In genomic region chr6:18019539-18020534, GRCh38 we compare ENCODE assay signal across 20 cellular contexts. TPM values are rescaled to one million over a fixed set of nuclear protein-coding genes. Genes with fewer than 3 reads are reported as not detected.
A peak's percentile ranks its signal among the peaks of the same experiment; 100 is the strongest.
DNase-seq lines count a peak whose midpoint lies in the region; ATAC-seq, FAIRE-seq and TF ChIP-seq lines count a peak whose summit lies in the region.
"Had no signal": no experiment of that assay in that cellular context is flagged by ENCODE, and none has a peak within 500 bp of the region (broad histone marks: within the 10 kb centered on the region; RNA-seq: fewer than 3 reads in every experiment).

No MANE protein-coding gene starts in this region.

- H3K36me3 ChIP-seq in K562 (ENCODE audit: control insufficient read depth, insufficient read depth, low read length) (no peaks in the 10 kb centered on the region), lung (ENCODE audit: control insufficient read depth in 2 of 2, insufficient read depth in 2 of 2, low read length in 2 of 2) (no peaks in the 10 kb centered on the region), thoracic aorta (no peaks in the 10 kb centered on the region), sigmoid colon (no peaks in the 10 kb centered on the region)

- H3K4me3 ChIP-seq in K562: no peak overlapping the region
- peak overlapping the region; percentile 14 for H3K4me3 ChIP-seq in fibroblast of pulmonary artery (replicated peaks; ENCODE audit: low read depth, low read length)
- H3K4me3 ChIP-seq in lung: peak overlapping the region; percentile 24
- peak overlapping the region; percentile 48 for H3K4me3 ChIP-seq in thoracic aorta
- peak overlapping the region in 2 of 4 donors; percentile 18 to 40 for H3K4me3 ChIP-seq in sigmoid colon
- H3K4me3 ChIP-seq: skin epidermis had no signal

- H4K20me1 ChIP-seq in K562 (replicated peaks; ENCODE audit: control insufficient read depth, insufficient read depth, low read length): no peaks in the 10 kb centered on the region

- H3K27me3 ChIP-seq in K562 (ENCODE audit: control insufficient read depth in 2 of 2, insufficient read depth in 2 of 2, low read length in 2 of 2) (no peaks in the 10 kb centered on the region), lung (ENCODE audit: control insufficient read depth, insufficient read depth) (no peaks in the 10 kb centered on the region), thoracic aorta (replicated peaks; ENCODE audit: insufficient read depth) (no peaks in the 10 kb centered on the region), sigmoid colon (no peaks in the 10 kb centered on the region)

- H3K79me2 ChIP-seq in K562 (ENCODE audit: control insufficient read depth, insufficient read depth, low read length): no peaks in the 10 kb centered on the region

- ATAC-seq in K562 (no peak), lung (ENCODE audit: insufficient read depth, low FRiP score) (peak; percentile 11), thoracic aorta (ENCODE audit: insufficient number of reproducible peaks, low FRiP score, low read depth) (no peak)
- ATAC-seq: activated T-cell treated with anti-CD3 and anti-CD28 coated beads, Interleukin-2, amount 50 U/mL, for 4 hours had no signal

- no peak for TF ChIP-seq CTCF in K562 (IDR thresholded peaks at IDR 0.05 in 2 of 3, conservative IDR thresholded peaks at IDR 0.05 in 1 of 3; ENCODE audit: insufficient read depth in 2 of 3, low read depth in 1 of 3, low read length in 3 of 3)
- no peak for TF ChIP-seq CTCF in fibroblast of pulmonary artery (IDR thresholded peaks at IDR 0.05; ENCODE audit: low read length, missing control alignments)
- no peak for TF ChIP-seq CTCF in lung (IDR thresholded peaks at IDR 0.05; ENCODE audit: control extremely low read depth, extremely low read depth)
- no peak for TF ChIP-seq CTCF in thoracic aorta (IDR thresholded peaks at IDR 0.05)
- TF ChIP-seq CTCF in sigmoid colon (IDR thresholded peaks at IDR 0.05): no peak

- POLR2A ChIA-PET in K562 (lab: Yijun Ruan, JAX): interaction anchor here (0.6 to 1.5 kb wide), 4 partner anchors 9 to 298 kb away, joined by 3 to 7 read pairs (median 4); no protein-coding TSS in a partner anchor

- FAIRE-seq in K562 (lab: Jason Lieb, UNC): no peak

- H3K9ac ChIP-seq in K562 (ENCODE audit: insufficient read depth in 1 of 2, low read depth in 2 of 2, low read length in 2 of 2): no peak overlapping the region

- no peak for TF ChIP-seq POLR2A in K562 (conservative IDR thresholded peaks at IDR 0.05)
- TF ChIP-seq POLR2A in sigmoid colon (IDR thresholded peaks at IDR 0.05): no peak

- H3K4me1 ChIP-seq in K562 (replicated peaks in 1 of 2; ENCODE audit: control insufficient read depth in 2 of 2, insufficient read depth in 2 of 2, low read length in 2 of 2) (no peaks in the 10 kb centered on the region), lung (ENCODE audit: control insufficient read depth in 2 of 2, insufficient read depth in 2 of 2, low read length in 2 of 2) (peaks cover 0 to 2% of the 10 kb centered on the region in 2 donors), thoracic aorta (ENCODE audit: control insufficient read depth in 1 of 2, low read depth in 2 of 2) (peaks cover 0 to 7% of the 10 kb centered on the region in 2 donors), sigmoid colon (peaks cover 0 to 16% (median 5%) of the 10 kb centered on the region in 4 donors)

- TF ChIP-seq EP300 in K562 (IDR thresholded peaks at IDR 0.05; ENCODE audit: low read length): no peak
- TF ChIP-seq EP300 in sigmoid colon (IDR thresholded peaks at IDR 0.05): no peak

- in situ Hi-C loops in K562 (cut with MboI): no loop called here

- H3K9me3 ChIP-seq in K562 (replicated peaks; ENCODE audit: control insufficient read depth, insufficient read depth, low read depth, low read length): peaks cover 3% of the 10 kb centered on the region; the same call in 1 of the 2 replicates
- H3K9me3 ChIP-seq in lung (ENCODE audit: control insufficient read depth in 2 of 2, insufficient read depth in 1 of 2, low read length in 1 of 2): no peaks in the 10 kb centered on the region
- no peaks in the 10 kb centered on the region for H3K9me3 ChIP-seq in thoracic aorta
- H3K9me3 ChIP-seq in sigmoid colon: no peaks in the 10 kb centered on the region

- no peak for DNase-seq in K562 (ENCODE audit: extremely low read depth in 1 of 4, low spot score in 3 of 4)
- no peak for DNase-seq in fibroblast of pulmonary artery (ENCODE audit: low read depth)
- DNase-seq in lung (ENCODE audit: low spot score): no peak
- no peak for DNase-seq in thoracic aorta (ENCODE audit: low spot score)
- DNase-seq in dedifferentiated amniotic fluid mesenchymal stem cell (ENCODE audit: extremely low spot score): no peak
- no peak for DNase-seq in NCI-H1436 treated with DMSO at 0.1 percent for 48 hours (lab: John Stamatoyannopoulos, UW)
- DNase-seq in SKM-1 (lab: John Stamatoyannopoulos, UW; ENCODE audit: unreplicated experiment): no peak
- DNase-seq in sigmoid colon: no peak
- DNase-seq: activated CD4-positive, alpha-beta T cell treated with anti-CD3 and anti-CD28 coated beads for 1 hour; activated naive CD4-positive, alpha-beta T cell treated with anti-CD3 and anti-CD28 coated beads for 36 hours; activated T-cell treated with anti-CD3 and anti-CD28 coated beads, Interleukin-2, amount 50 U/mL, for 4 hours; cerebellar nuclear complex; COR-L47; DND-41; immature natural killer cell; mammary epithelial cell; NCI-H748 treated with DMSO at 0.1 percent for 48 hours; stimulated activated CD4-positive, alpha-beta T cell treated with anti-CD3 and anti-CD28 coated beads, Interleukin-2, amount 100 ng/mL, for 24 hours; stimulated activated naive CD4-positive, alpha-beta T cell had no signal

- WGBS in K562 (ENCODE audit: insufficient coverage, low coverage, missing lambda C conversion rate): 95% methylated on average over 50 of the region's 75 CpGs
- 61 to 85% methylated on average over 75 of the region's 75 CpGs for whole genome bisulfite sequencing in lung, 2 donors
- 82 to 87% methylated on average over 75 of the region's 75 CpGs for WGBS in sigmoid colon, 2 donors

- no TSS peak for BruUV-seq in K562 (replicated peaks; lab: Mats Ljungman, UMichigan)

- no peak overlapping the region for H2AFZ ChIP-seq in K562 (ENCODE audit: low read depth, low read length)

- intact Hi-C loops in K562 (cut with micrococcal nuclease) (no loop called here), sigmoid colon (cut with DNase I) (no loop called here)

- no peak for TF ChIP-seq RAD21 in K562 (CRISPR knock-in tag; conservative IDR thresholded peaks at IDR 0.05 in 1 of 2, IDR thresholded peaks at IDR 0.05 in 1 of 2)

- H3K4me2 ChIP-seq in K562 (ENCODE audit: insufficient read depth, low read length): no peak overlapping the region

- H3K27ac ChIP-seq in K562 (ENCODE audit: extremely low read depth, low read depth, low read length): no peak overlapping the region
- no peak overlapping the region for H3K27ac ChIP-seq in lung (ENCODE audit: low read depth in 1 of 2, low read length in 1 of 2)
- H3K27ac ChIP-seq in thoracic aorta: no peak overlapping the region
- H3K27ac ChIP-seq in sigmoid colon: peak overlapping the region in 1 of 4 donors; percentile 55
- H3K27ac ChIP-seq: skin epidermis had no signal

- CTCF ChIA-PET in K562 (lab: Yijun Ruan, JAX; ENCODE audit: low intra/inter-chr PET ratio): no interaction called here

- no peaks in the 10 kb centered on the region for H3K9me1 ChIP-seq in K562 (ENCODE audit: control insufficient read depth, insufficient read depth, low read length)

TF ChIP-seq in K562, 482 proteins besides CTCF, POLR2A, EP300 and RAD21:
- no peak for TF ChIP-seq ZNF551 (CRISPR knock-in tag; IDR thresholded peaks at IDR 0.05)
- no peak for TF ChIP-seq ZNF830 (CRISPR knock-in tag; IDR thresholded peaks at IDR 0.05)
- peak; percentile 39; the same call in 1 of the 2 replicates for TF ChIP-seq ZBTB33 (CRISPR knock-in tag; IDR thresholded peaks at IDR 0.05)
- peak; percentile 2; the same call in 1 of the 2 replicates for TF ChIP-seq ZNF184 (CRISPR knock-in tag; IDR thresholded peaks at IDR 0.05)

RNA-seq across cellular contexts. Expression of gene KIF13A, which starts 32.4 kb away (rescaled TPM):
- 104 and 140 TPM in 2 replicates for total RNA-seq in K562 (2011; cell fraction: chromatin; rRNA removed; ENCODE audit: low replicate concordance)
- total RNA-seq in K562 (2011; cell fraction: nucleolus; rRNA removed): 46.7 and 52.6 TPM in 2 replicates
- total RNA-seq in K562 (2011; cell fraction: nucleoplasm; rRNA removed): 47.2 and 119 TPM in 2 replicates
- total RNA-seq in K562 (2014; rRNA removed): 21.0 and 30.1 TPM in 2 replicates
- 37.5 and 39.3 TPM in 2 replicates for total RNA-seq in K562 (2014; rRNA removed; fragmentation: Illumina TruSeq; extraction: Trizol)
- total RNA-seq in K562 (2015; rRNA removed; fragmentation: Illumina TruSeq; extraction: Trizol): 43.2 and 44.3 TPM in 2 replicates
- 30.1 and 33.8 TPM in 2 replicates for total RNA-seq in K562 (2021)
- 29.5 and 31.8 TPM in 2 replicates for polyA plus RNA-seq in K562 (2011; rRNA removed)
- 15.8 and 22.8 TPM in 2 replicates for polyA plus RNA-seq in K562 (2011; cell fraction: cytosol; rRNA removed)
- 33.0 and 34.3 TPM in 2 replicates for polyA plus RNA-seq in K562 (2011; cell fraction: nucleus; rRNA removed)
- 25.3 and 25.9 TPM in 2 replicates for polyA plus RNA-seq in K562 (2012)
- 28.2 and 29.7 TPM in 2 replicates for polyA plus RNA-seq in K562 (2014; fragmentation: Illumina TruSeq; extraction: Trizol)
- polyA plus RNA-seq in K562 (2014; fragmentation: Nextera tagmentation; extraction: Ambion mirVana): 1 to 10 TPM; 3.6 to 4.3 TPM
- polyA plus RNA-seq in K562 (2014; rRNA removed): 22.5 and 22.6 TPM in 2 replicates
- 58.2 and 66.9 TPM in 2 replicates for polyA minus RNA-seq in K562 (2011; rRNA and poly(A)+ RNA removed)
- 27.8 and 31.0 TPM in 2 replicates for polyA minus RNA-seq in K562 (2011; cell fraction: cytosol; rRNA and poly(A)+ RNA removed)
- polyA minus RNA-seq in K562 (2011; cell fraction: nucleus; rRNA and poly(A)+ RNA removed): 52.9 and 92.3 TPM in 2 replicates
- total RNA-seq in lung: 10 to 100 TPM; 46.2 to 97.4 TPM
- 10 to 100 TPM; 14.2 to 17.2 TPM for polyA plus RNA-seq in lung
- 10 to 100 TPM; 79.3 to 98.0 TPM for total RNA-seq in thoracic aorta
- total RNA-seq in sigmoid colon: 10 to 100 TPM; 55.3 to 73.8 (median 62.8) TPM
- polyA plus RNA-seq in sigmoid colon: 10 to 100 TPM; 18.5 to 23.4 (median 20.9) TPM
- total RNA-seq: activated naive CD4-positive, alpha-beta T cell treated with anti-CD3 and anti-CD28 coated beads for 36 hours had no signal
